19 cellular contexts compared by ENCODE assay signal in genomic region chr9:35698231-35698630, GRCh38. TPM values are rescaled to one million over a fixed set of nuclear protein-coding genes. Genes with fewer than 3 reads are reported as not detected.
"Had no signal": no experiment of that assay in that cellular context is flagged by ENCODE, and none has a peak within 500 bp of the region (broad histone marks: within the 10 kb centered on the region; RNA-seq: fewer than 3 reads in every experiment).

No MANE protein-coding gene starts in this region.

- DNase-seq: activated CD4-positive, alpha-beta T cell treated with anti-CD3 and anti-CD28 coated beads, Interleukin-2, amount 10 ng/mL, durations not matched to agents 7 days and 5 days; activated CD8-positive, alpha-beta T cell treated with anti-CD3 and anti-CD28 coated beads, Interleukin-2, amount 10 ng/mL, durations not matched to agents 7 days and 5 days; activated naive CD4-positive, alpha-beta T cell treated with anti-CD3 and anti-CD28 coated beads, Interleukin-2, amount 10 ng/mL, durations not matched to agents 7 days and 5 days; activated naive CD8-positive, alpha-beta T cell treated with anti-CD3 and anti-CD28 coated beads, Interleukin-2, amount 50 U/mL, for 24 hours; activated T-cell treated with anti-CD3 and anti-CD28 coated beads, Interleukin-2, amount 50 U/mL, for 4 hours; foreskin keratinocyte; hypothalamus; mammary epithelial cell; midbrain; nucleus accumbens; stimulated activated CD4-positive, alpha-beta T cell treated with anti-CD3 and anti-CD28 coated beads, Interleukin-4, amount 100 ng/mL, for 1 hour had no signal

- H3K27me3 Mint-ChIP-seq: activated CD4-positive, alpha-beta T cell treated with anti-CD3 and anti-CD28 coated beads, Interleukin-2, amount 10 ng/mL, durations not matched to agents 7 days and 5 days; activated naive CD4-positive, alpha-beta T cell treated with anti-CD3 and anti-CD28 coated beads, Interleukin-2, amount 10 ng/mL, durations not matched to agents 7 days and 5 days; activated naive CD8-positive, alpha-beta T cell treated with anti-CD3 and anti-CD28 coated beads, Interleukin-2, amount 50 U/mL, for 24 hours; progenitor cell of endocrine pancreas; type B pancreatic cell had no signal

- FAIRE-seq: astrocyte, keratinocyte had no signal

- H3K4me3 Mint-ChIP-seq: activated CD4-positive, alpha-beta T cell treated with anti-CD3 and anti-CD28 coated beads, Interleukin-2, amount 10 ng/mL, durations not matched to agents 7 days and 5 days; activated CD8-positive, alpha-beta T cell treated with anti-CD3 and anti-CD28 coated beads, Interleukin-2, amount 10 ng/mL, durations not matched to agents 7 days and 5 days; activated naive CD4-positive, alpha-beta T cell treated with anti-CD3 and anti-CD28 coated beads, Interleukin-2, amount 10 ng/mL, durations not matched to agents 7 days and 5 days; activated naive CD8-positive, alpha-beta T cell treated with anti-CD3 and anti-CD28 coated beads, Interleukin-2, amount 50 U/mL, for 24 hours; activated T-cell treated with anti-CD3 and anti-CD28 coated beads, Interleukin-2, amount 50 U/mL, for 4 hours; nephron; type B pancreatic cell had no signal

- H3K4me1 Mint-ChIP-seq: activated naive CD4-positive, alpha-beta T cell treated with anti-CD3 and anti-CD28 coated beads, Interleukin-2, amount 10 ng/mL, durations not matched to agents 7 days and 5 days had no signal

- H3K27ac ChIP-seq: cardiac muscle cell, foreskin keratinocyte had no signal

- H3K4me1 ChIP-seq: foreskin keratinocyte had no signal

- ATAC-seq: activated CD4-positive, CD25-positive, alpha-beta regulatory T cell treated with anti-CD3 and anti-CD28 coated beads, Interleukin-2, amount 50 U/mL, for 24 hours; activated CD8-positive, alpha-beta T cell treated with anti-CD3 and anti-CD28 coated beads, Interleukin-2, amount 10 ng/mL, durations not matched to agents 7 days and 5 days; activated naive CD8-positive, alpha-beta T cell treated with anti-CD3 and anti-CD28 coated beads, Interleukin-2, amount 50 U/mL, for 24 hours; activated T-cell treated with anti-CD3 and anti-CD28 coated beads, Interleukin-2, amount 50 U/mL, for 4 hours; foreskin keratinocyte had no signal

- H3K27me3 ChIP-seq: cardiac muscle cell, foreskin keratinocyte had no signal

- H3K27ac Mint-ChIP-seq: activated CD8-positive, alpha-beta T cell treated with anti-CD3 and anti-CD28 coated beads, Interleukin-2, amount 10 ng/mL, durations not matched to agents 7 days and 5 days; activated naive CD4-positive, alpha-beta T cell treated with anti-CD3 and anti-CD28 coated beads, Interleukin-2, amount 10 ng/mL, durations not matched to agents 7 days and 5 days; activated naive CD8-positive, alpha-beta T cell treated with anti-CD3 and anti-CD28 coated beads, Interleukin-2, amount 50 U/mL, for 24 hours; nephron; progenitor cell of endocrine pancreas; type B pancreatic cell had no signal

- H3K4me3 ChIP-seq: cardiac muscle cell had no signal

- H3K9me3 Mint-ChIP-seq: activated CD4-positive, alpha-beta T cell treated with anti-CD3 and anti-CD28 coated beads, Interleukin-2, amount 10 ng/mL, durations not matched to agents 7 days and 5 days; activated naive CD4-positive, alpha-beta T cell treated with anti-CD3 and anti-CD28 coated beads, Interleukin-2, amount 10 ng/mL, durations not matched to agents 7 days and 5 days; activated naive CD8-positive, alpha-beta T cell treated with anti-CD3 and anti-CD28 coated beads, Interleukin-2, amount 50 U/mL, for 24 hours; activated T-cell treated with anti-CD3 and anti-CD28 coated beads, Interleukin-2, amount 50 U/mL, for 4 hours; nephron; type B pancreatic cell had no signal

RNA-seq across cellular contexts. Expression of gene CA9, which starts 24.5 kb away (rescaled TPM):
- total RNA-seq: astrocyte; T-helper 1 cell treated with Interleukin-12 subunit alpha and Interleukin-12 subunit beta and Interleukin-4 antibody, amounts not matched to agents 30 ng/mL and 1 ng/mL, for 36 hours had no signal
